ENCODE assay signal across 27 cellular contexts in genomic region chr6:134310206-134310605, GRCh38. TPM values are rescaled to one million over a fixed set of nuclear protein-coding genes. Genes with fewer than 3 reads are reported as not detected.
DNase-seq lines count a peak whose midpoint lies in the region; ATAC-seq and TF ChIP-seq lines count a peak whose summit lies in the region.
"Had no signal": no experiment of that assay in that cellular context is flagged by ENCODE, and none has a peak within 500 bp of the region (broad histone marks: within the 10 kb centered on the region; RNA-seq: fewer than 3 reads in every experiment).

No MANE protein-coding gene starts in this region.

- H3K36me3 ChIP-seq in adrenal gland (replicated peaks in 1 of 2) (no peaks in the 10 kb centered on the region), osteoblast (ENCODE audit: insufficient read depth, low read length) (no peaks in the 10 kb centered on the region)
- H3K36me3 ChIP-seq: heart right ventricle, sigmoid colon, upper lobe of left lung had no signal

- WGBS in adrenal gland, 4 donors, result 88 to 97% (median 92%) methylated on average over 2 of the region's 2 CpGs

- H3K9me3 ChIP-seq in adrenal gland (replicated peaks in 1 of 3) (no peaks in the 10 kb centered on the region), osteoblast (ENCODE audit: low read depth, low read length) (no peaks in the 10 kb centered on the region)
- H3K9me3 ChIP-seq: BLaER1 treated with 17β-estradiol and CSF1 and Interleukin-3, amounts not matched to agents 10 nM and 100 nM; heart right ventricle; sigmoid colon; upper lobe of left lung had no signal

- H3K4me3 ChIP-seq in adrenal gland (no peak overlapping the region), dorsolateral prefrontal cortex (peak overlapping the region in 13 of 59 donors; percentile 1 to 89 (median 28)), osteoblast (ENCODE audit: insufficient read depth, low read length) (no peak overlapping the region)
- H3K4me3 ChIP-seq: BLaER1 treated with 17β-estradiol and CSF1 and Interleukin-3, amounts not matched to agents 10 nM and 100 nM; coronary artery; heart right ventricle; sigmoid colon; SK-N-MC; upper lobe of left lung had no signal

- peak; percentile 16 for DNase-seq in EL
- no peak for DNase-seq in adrenal gland
- no peak for DNase-seq in dorsolateral prefrontal cortex
- DNase-seq in osteoblast (ENCODE audit: insufficient read length, low spot score, missing footprints), result peak; percentile 22
- no peak for DNase-seq in posterior cingulate gyrus
- no peak for DNase-seq in SW480 (ENCODE audit: low spot score)
- DNase-seq: activated CD4-positive, CD25-positive, alpha-beta regulatory T cell; activated effector memory CD4-positive, alpha-beta T cell treated with anti-CD3 and anti-CD28 coated beads, Interleukin-2, amount 50 U/mL, for 16 hours; activated T-cell treated with anti-CD3 and anti-CD28 coated beads, Interleukin-2, amount 50 U/mL, for 24 hours; COR-L47; effector memory CD8-positive, alpha-beta T cell; foreskin melanocyte; heart right ventricle; naive thymus-derived CD4-positive, alpha-beta T cell; NCI-H1092 treated with DMSO at 0.1 percent for 48 hours; NCI-H2081; NCI-H526 treated with DMSO at 0.1 percent for 48 hours; PC-3; sigmoid colon; stimulated activated CD4-positive, alpha-beta T cell treated with anti-CD3 and anti-CD28 coated beads, Interleukin-4, amount 100 ng/mL, for 24 hours; upper lobe of left lung had no signal

- H3K27ac ChIP-seq in adrenal gland (peak overlapping the region in 4 of 5 donors; percentile 27 to 87 (median 53)), dorsolateral prefrontal cortex (peak overlapping the region in 56 of 59 donors; percentile 7 to 99 (median 95)), osteoblast (ENCODE audit: low read depth, low read length) (no peak overlapping the region)
- H3K27ac ChIP-seq: coronary artery, heart right ventricle, sigmoid colon, SK-N-MC, upper lobe of left lung had no signal

- no peak for TF ChIP-seq POLR2A in adrenal gland (IDR thresholded peaks at IDR 0.05)

- no peak for ATAC-seq in HG03039 (IDR thresholded peaks at IDR 0.05; ENCODE audit: unreplicated experiment)
- ATAC-seq in GM21619 (IDR thresholded peaks at IDR 0.05; ENCODE audit: unreplicated experiment), result no peak
- ATAC-seq: effector memory CD8-positive, alpha-beta T cell; HCT116; heart right ventricle; naive thymus-derived CD4-positive, alpha-beta T cell; PC-3 had no signal

- intact Hi-C loops in adrenal gland (cut with DNase I), result no loop called here
- intact Hi-C loops in dorsolateral prefrontal cortex (cut with DNase I), result loop anchor here in 1 of 2 donors (10.0 kb wide), 2 partner anchors 255 to 515 kb away; no protein-coding TSS in a partner anchor
- intact Hi-C loops in posterior cingulate gyrus (cut with DNase I), result loop anchor here (10.0 kb wide), 1 partner anchor 325 kb away; no protein-coding TSS in a partner anchor

- H3K27me3 ChIP-seq in adrenal gland (no peaks in the 10 kb centered on the region), dorsolateral prefrontal cortex (no peaks in the 10 kb centered on the region), osteoblast (ENCODE audit: insufficient read depth, low read length) (no peaks in the 10 kb centered on the region)
- H3K27me3 ChIP-seq: BLaER1 treated with 17β-estradiol and CSF1 and Interleukin-3, amounts not matched to agents 10 nM and 100 nM; heart right ventricle; sigmoid colon; upper lobe of left lung had no signal

- H3K4me1 ChIP-seq in adrenal gland (replicated peaks in 1 of 2), result peaks cover 19 to 22% of the 10 kb centered on the region in 2 donors
- no peaks in the 10 kb centered on the region for H3K4me1 ChIP-seq in osteoblast (ENCODE audit: insufficient read depth, low read length)
- H3K4me1 ChIP-seq: sigmoid colon, upper lobe of left lung had no signal

- TF ChIP-seq CTCF in adrenal gland (IDR thresholded peaks at IDR 0.05) (no peak), dorsolateral prefrontal cortex (IDR thresholded peaks at IDR 0.05 in 54 of 56, conservative IDR thresholded peaks at IDR 0.05 in 2 of 56; ENCODE audit: low read depth in 1 of 56, partially characterized antibody in 56 of 56) (no peak), osteoblast (IDR thresholded peaks at IDR 0.05; ENCODE audit: extremely low read depth, low read depth, low read length) (no peak)

- H4K20me1 ChIP-seq in osteoblast (ENCODE audit: insufficient read depth, low read length), result no peaks in the 10 kb centered on the region
- H4K20me1 ChIP-seq: BLaER1 treated with 17β-estradiol and CSF1 and Interleukin-3, amounts not matched to agents 10 nM and 100 nM had no signal

- H3K79me2 ChIP-seq in osteoblast (ENCODE audit: insufficient read depth, low read length), result no peaks in the 10 kb centered on the region

- H3K4me2 ChIP-seq in osteoblast (ENCODE audit: insufficient read depth, low read length), result no peak overlapping the region

- no peak overlapping the region for H2AFZ ChIP-seq in osteoblast (ENCODE audit: low read length)

RNA-seq across cellular contexts. Expression of gene SGK1, which starts 7.7 kb away (rescaled TPM):
- total RNA-seq in adrenal gland (100 to 1,000 TPM; 123 to 685 (median 238) TPM), dorsolateral prefrontal cortex (100 to 1,000 TPM in 82 of 120 experiments, 10 to 100 TPM in 38; 31.4 to 701 (median 120) TPM), osteoblast (69.8 and 91.6 TPM in 2 replicates)
- 100 to 1,000 TPM; 104 to 162 (median 136) TPM for polyA plus RNA-seq in adrenal gland

Comparison
In these comparisons a context has a peak if more than half of its experiments do, and no peak if none do; other contexts are left out.
1. DNase-seq: peak in EL (single experiment) and osteoblast (single experiment); none in adrenal gland (0 of 7), dorsolateral prefrontal cortex (0 of 10), posterior cingulate gyrus (0 of 10) and SW480 (single experiment).